ENCODE assay signal across 22 cellular contexts in the genomic region with DNA sequence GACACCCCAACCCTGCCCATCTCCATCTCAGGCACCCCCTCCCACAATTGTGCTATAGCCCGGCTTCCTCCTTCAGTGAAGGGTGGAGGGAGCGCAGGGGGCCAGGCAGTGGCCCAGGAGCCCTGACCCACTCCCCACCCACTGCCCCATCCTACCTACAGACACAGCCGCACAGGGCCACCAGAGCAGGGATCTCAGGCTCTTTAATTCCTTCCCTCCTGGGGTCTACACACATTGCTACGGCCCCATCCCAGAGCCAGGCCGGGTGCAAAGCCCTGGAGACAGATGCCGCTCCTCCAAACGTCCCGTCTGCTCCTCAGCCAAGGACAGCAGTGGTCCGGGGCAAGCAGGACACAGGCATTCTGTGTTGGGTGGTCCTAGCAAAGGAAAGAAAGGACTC. TPM values are rescaled to one million over a fixed set of nuclear protein-coding genes. Genes with fewer than 3 reads are reported as not detected.
"Had no signal": no experiment of that assay in that cellular context is flagged by ENCODE, and none has a peak within 500 bp of the region (broad histone marks: within the 10 kb centered on the region; RNA-seq: fewer than 3 reads in every experiment).

No MANE protein-coding gene starts in this region.

- H3K9me3 ChIP-seq: MG63, SJSA1 had no signal

- H3K27ac ChIP-seq: SJSA1, SK-N-MC had no signal

- H3K27me3 ChIP-seq: MG63, SJSA1 had no signal

- H3K4me1 ChIP-seq: SJSA1 had no signal

- H3K4me3 ChIP-seq: MG63, SJSA1, SK-N-MC had no signal

- H3K36me3 ChIP-seq: MG63, SJSA1 had no signal

- DNase-seq: IMR-90, Karpas-422, KG1, MG63, NCI-H1092 treated with DMSO at 0.1 percent for 48 hours, NCI-H1436, NCI-H187, NCI-H2029, NCI-H2081 treated with DMSO at 0.1 percent for 48 hours, NCI-H2171, NCI-H226, NCI-H446, NCI-H510A, NCI-H524 treated with DMSO at 0.1 percent for 48 hours, NCI-H69, NCI-H774, Right ventricle myocardium superior, RPMI8226, SIG-M5 had no signal

RNA-seq across cellular contexts. Expression of gene DUSP9, which starts 12.8 kb away (rescaled TPM):
- total RNA-seq: HT-29, Right ventricle myocardium superior had no signal

RNA-seq across cellular contexts. Expression of gene PNCK, which starts 39.4 kb away (rescaled TPM):
- total RNA-seq: SJSA1 had no signal
